ENCODE assay signal across 2 cellular contexts in the genomic region with DNA sequence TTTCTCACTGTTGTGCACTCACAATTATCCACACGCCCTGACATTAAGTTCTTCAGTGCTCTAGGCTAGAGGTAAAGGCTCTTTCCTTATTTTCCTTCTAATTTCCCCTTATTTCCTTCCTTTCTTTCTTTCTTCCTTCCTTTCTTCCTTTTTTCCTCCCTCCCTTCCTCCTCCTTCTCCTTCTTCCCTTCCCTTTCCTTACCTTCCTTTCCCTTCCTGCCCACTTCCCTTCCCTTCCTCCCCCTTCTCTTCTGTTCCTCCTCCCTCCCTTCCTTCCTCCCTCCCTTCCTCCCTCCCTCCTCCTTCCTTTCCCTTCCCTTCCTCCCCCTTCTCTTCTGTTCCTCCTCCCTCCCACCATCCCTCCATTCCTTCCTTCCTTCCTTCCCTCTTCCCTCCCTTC.
TF ChIP-seq lines count a peak whose summit lies in the region.

No MANE protein-coding gene starts in this region.

TF ChIP-seq in HEK293, 187 proteins besides CTCF, POLR2A, EP300 and RAD21:
- TF ChIP-seq MZF1 (tag by site-specific recombination; IDR thresholded peaks at IDR 0.05; ENCODE audit: borderline replicate concordance): no peak
- peak; percentile 74 for TF ChIP-seq ZNF366 (tag by site-specific recombination; conservative IDR thresholded peaks at IDR 0.05)

TF ChIP-seq in H1, 55 proteins besides CTCF, POLR2A, EP300 and RAD21:
- TF ChIP-seq, protein P1, sequence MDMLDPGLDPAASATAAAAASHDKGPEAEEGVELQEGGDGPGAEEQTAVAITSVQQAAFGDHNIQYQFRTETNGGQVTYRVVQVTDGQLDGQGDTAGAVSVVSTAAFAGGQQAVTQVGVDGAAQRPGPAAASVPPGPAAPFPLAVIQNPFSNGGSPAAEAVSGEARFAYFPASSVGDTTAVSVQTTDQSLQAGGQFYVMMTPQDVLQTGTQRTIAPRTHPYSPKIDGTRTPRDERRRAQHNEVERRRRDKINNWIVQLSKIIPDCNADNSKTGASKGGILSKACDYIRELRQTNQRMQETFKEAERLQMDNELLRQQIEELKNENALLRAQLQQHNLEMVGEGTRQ (IDR thresholded peaks at IDR 0.05; ENCODE audit: low read length): no peak
- TF ChIP-seq HDAC6 (IDR thresholded peaks at IDR 0.05; ENCODE audit: low read depth, low read length): no peak
